In the genomic region with DNA sequence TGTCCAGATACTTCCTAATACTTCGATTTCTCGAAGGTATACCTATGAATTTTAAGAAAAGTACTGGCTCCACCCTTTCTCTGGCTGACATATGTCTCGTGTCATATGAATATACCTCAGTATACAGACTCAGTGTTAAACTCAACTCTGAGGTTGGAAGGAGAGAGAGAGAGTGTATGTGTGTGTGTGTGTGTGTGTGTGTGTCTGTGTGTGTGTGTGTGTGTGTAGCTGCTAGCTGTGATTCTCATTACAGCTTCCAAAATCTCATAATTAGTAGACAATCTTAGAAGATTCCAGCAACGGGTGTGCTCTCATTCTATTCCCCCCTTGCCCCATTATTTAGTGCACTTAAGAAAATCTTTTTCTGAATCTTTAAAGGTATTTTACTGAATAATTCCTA, we compare ENCODE assay signal across 34 cellular contexts.
"Had no signal": no experiment of that assay in that cellular context is flagged by ENCODE, and none has a peak within 500 bp of the region (broad histone marks: within the 10 kb centered on the region; RNA-seq: fewer than 3 reads in every experiment).

No MANE protein-coding gene starts in this region.

- ATAC-seq: activated naive CD8-positive, alpha-beta T cell treated with anti-CD3 and anti-CD28 coated beads, Interleukin-2, amount 50 U/mL, for 24 hours; body of pancreas; effector memory CD8-positive, alpha-beta T cell; gastroesophageal sphincter; heart right ventricle; T-cell; WTC11 had no signal

- DNase-seq: activated CD4-positive, alpha-beta memory T cell treated with anti-CD3 and anti-CD28 coated beads, Interleukin-2, amount 10 ng/mL, durations not matched to agents 7 days and 5 days; activated CD4-positive, alpha-beta T cell treated with anti-CD3 and anti-CD28 coated beads for 1 hour; activated CD4-positive, alpha-beta T cell treated with anti-CD3 and anti-CD28 coated beads for 4 hours; activated CD4-positive, alpha-beta T cell treated with anti-CD3 and anti-CD28 coated beads, Interleukin-2, amount 10 ng/mL, durations not matched to agents 7 days and 5 days; activated CD4-positive, alpha-beta T cell treated with anti-CD3 and anti-CD28 coated beads, Interleukin-2, amount 50 U/mL, for 4 hours; activated CD8-positive, alpha-beta memory T cell treated with anti-CD3 and anti-CD28 coated beads, Interleukin-2, amount 50 U/mL, for 48 hours; activated gamma-delta T cell; activated naive CD4-positive, alpha-beta T cell; activated naive CD4-positive, alpha-beta T cell treated with anti-CD3 and anti-CD28 coated beads, Interleukin-2, amount 50 U/mL, for 16 hours; activated naive CD8-positive, alpha-beta T cell treated with anti-CD3 and anti-CD28 coated beads for 36 hours; activated naive CD8-positive, alpha-beta T cell treated with anti-CD3 and anti-CD28 coated beads, Interleukin-2, amount 50 U/mL, for 24 hours; activated T-cell treated with anti-CD3 and anti-CD28 coated beads for 4 hours; activated T-cell treated with anti-CD3 and anti-CD28 coated beads, Interleukin-2, amount 50 U/mL, for 48 hours; adrenal gland; amygdala; aorta; body of pancreas; caudate nucleus; cortex of kidney; dermis blood vessel endothelial cell; effector CD4-positive, alpha-beta T cell; effector memory CD8-positive, alpha-beta T cell; esophagus squamous epithelium; foreskin melanocyte; heart right ventricle; SW 1271; T-cell had no signal

- H3K27ac Mint-ChIP-seq: activated CD4-positive, alpha-beta memory T cell treated with anti-CD3 and anti-CD28 coated beads, Interleukin-2, amount 10 ng/mL, durations not matched to agents 7 days and 5 days; activated CD4-positive, alpha-beta T cell treated with anti-CD3 and anti-CD28 coated beads, Interleukin-2, amount 10 ng/mL, durations not matched to agents 7 days and 5 days; activated naive CD8-positive, alpha-beta T cell treated with anti-CD3 and anti-CD28 coated beads for 36 hours; activated T-helper 1 cell treated with anti-CD3 and anti-CD28 coated beads, Interleukin-12 subunit alpha, Interleukin-12 subunit beta, Interleukin-2, Interleukin-4 antibody, amounts not matched to agents 30 ng/mL and 10 ng/mL and 1 ng/mL, durations not matched to agents 14 hours and 24 hours and 36 hours; T-helper 1 cell treated with Interleukin-12 subunit alpha and Interleukin-12 subunit beta and Interleukin-4 antibody, amounts not matched to agents 30 μg/mL and 1 μg/mL, for 36 hours; T-helper 2 cell treated with Interferon-gamma antibody and Interleukin-4, amounts not matched to agents 5 μg/mL and 100 μg/mL, for 36 hours; WTC11 had no signal

- H3K4me1 ChIP-seq: adrenal gland, body of pancreas, esophagus squamous epithelium, gastroesophageal sphincter had no signal

- H3K36me3 ChIP-seq: adrenal gland, esophagus squamous epithelium, gastroesophageal sphincter, heart right ventricle had no signal

- H3K27ac ChIP-seq: adrenal gland, body of pancreas, epithelial cell of prostate, esophagus squamous epithelium, gastroesophageal sphincter, heart right ventricle, VCaP had no signal

- H3K9me3 ChIP-seq: adrenal gland, body of pancreas, esophagus squamous epithelium had no signal

- H3K4me3 ChIP-seq: adrenal gland, body of pancreas, esophagus squamous epithelium, gastroesophageal sphincter, heart right ventricle had no signal

- H3K4me3 Mint-ChIP-seq: activated CD4-positive, alpha-beta memory T cell treated with anti-CD3 and anti-CD28 coated beads, Interleukin-2, amount 10 ng/mL, durations not matched to agents 7 days and 5 days; activated CD4-positive, alpha-beta T cell treated with anti-CD3 and anti-CD28 coated beads, Interleukin-2, amount 10 ng/mL, durations not matched to agents 7 days and 5 days; activated naive CD8-positive, alpha-beta T cell treated with anti-CD3 and anti-CD28 coated beads for 36 hours; activated naive CD8-positive, alpha-beta T cell treated with anti-CD3 and anti-CD28 coated beads, Interleukin-2, amount 50 U/mL, for 24 hours; activated T-helper 1 cell treated with anti-CD3 and anti-CD28 coated beads, Interleukin-12 subunit alpha, Interleukin-12 subunit beta, Interleukin-2, Interleukin-4 antibody, amounts not matched to agents 30 ng/mL and 10 ng/mL and 1 ng/mL, durations not matched to agents 14 hours and 24 hours and 36 hours; effector memory CD8-positive, alpha-beta T cell; T-cell; T-helper 1 cell treated with Interleukin-12 subunit alpha and Interleukin-12 subunit beta and Interleukin-4 antibody, amounts not matched to agents 30 μg/mL and 1 μg/mL, for 36 hours; T-helper 2 cell treated with Interferon-gamma antibody and Interleukin-4, amounts not matched to agents 5 μg/mL and 100 μg/mL, for 36 hours; WTC11 had no signal

- H3K27me3 Mint-ChIP-seq: activated CD4-positive, alpha-beta memory T cell treated with anti-CD3 and anti-CD28 coated beads, Interleukin-2, amount 10 ng/mL, durations not matched to agents 7 days and 5 days; activated CD4-positive, alpha-beta T cell treated with anti-CD3 and anti-CD28 coated beads, Interleukin-2, amount 10 ng/mL, durations not matched to agents 7 days and 5 days; activated naive CD8-positive, alpha-beta T cell treated with anti-CD3 and anti-CD28 coated beads for 36 hours; activated naive CD8-positive, alpha-beta T cell treated with anti-CD3 and anti-CD28 coated beads, Interleukin-2, amount 50 U/mL, for 24 hours; effector memory CD8-positive, alpha-beta T cell; T-cell had no signal

- H3K36me3 Mint-ChIP-seq: WTC11 had no signal
